Comparison of ENCODE assay signal across 8 cellular contexts in the genomic region with DNA sequence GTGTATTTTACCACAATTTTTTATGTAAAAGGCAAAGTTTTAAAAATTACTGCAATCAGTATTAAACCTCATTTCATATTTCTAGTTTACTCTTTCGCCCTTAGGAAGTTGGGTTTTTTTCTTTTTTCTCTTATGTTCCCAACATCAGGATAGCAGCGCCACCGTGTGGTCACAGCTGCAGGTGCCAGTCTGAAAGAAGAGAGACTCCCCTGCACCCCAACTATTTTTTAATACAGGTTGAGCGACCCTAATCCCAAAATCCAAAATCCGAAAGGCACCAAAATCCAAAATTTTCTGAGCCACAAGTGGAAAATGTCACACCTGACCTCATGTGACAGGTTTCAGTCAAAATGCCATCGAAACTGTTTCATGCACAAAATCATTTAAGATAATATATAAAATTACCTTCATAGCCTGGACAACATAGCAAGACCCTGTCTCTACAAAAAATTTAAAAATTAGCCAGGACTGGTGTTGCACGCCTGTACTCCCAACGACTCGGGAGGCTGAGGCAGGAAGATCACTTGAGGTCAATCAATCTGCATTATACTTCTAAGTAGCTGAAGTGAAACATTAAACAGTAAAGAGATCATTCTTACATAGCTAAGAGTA. TPM values are rescaled to one million over a fixed set of nuclear protein-coding genes. Genes with fewer than 3 reads are reported as not detected.
A peak's percentile ranks its signal among the peaks of the same experiment; 100 is the strongest.
DNase-seq lines count a peak whose midpoint lies in the region; ATAC-seq, FAIRE-seq and TF ChIP-seq lines count a peak whose summit lies in the region.

No MANE protein-coding gene starts in this region.

- H2BK120ac ChIP-seq in trophoblast cell (ENCODE audit: insufficient read depth, low read length, poor library complexity), result no peak overlapping the region

- peaks cover 2% of the 10 kb centered on the region for H3K79me2 ChIP-seq in trophoblast cell (ENCODE audit: control insufficient read depth, insufficient read depth, low read length, poor library complexity)

- no peak overlapping the region for H3K23ac ChIP-seq in trophoblast cell (ENCODE audit: low read length)

- H3K27ac Mint-ChIP-seq in type B pancreatic cell, result peak overlapping the region; percentile 84

- H3K36me3 Mint-ChIP-seq in type B pancreatic cell, result no peaks in the 10 kb centered on the region

- H3K27me3 ChIP-seq in trophoblast cell (ENCODE audit: insufficient read depth, low read length), result no peaks in the 10 kb centered on the region

- DNase-seq in COLO668 (lab: John Stamatoyannopoulos, UW; ENCODE audit: unreplicated experiment) (peak; percentile 51), SHP77 (lab: John Stamatoyannopoulos, UW) (peak; percentile 59 to 62), frontal cortex (ENCODE audit: low spot score in 2 of 2) (peak in 1 of 2 donors; percentile 64), trophoblast cell (peak; percentile 43 to 73), type B pancreatic cell (ENCODE audit: extremely low spot score, unreplicated experiment) (no peak)
- DNase-seq in Jurkat, Clone E6-1 (ENCODE audit: low read depth, low spot score), result peak; percentile 59
- DNase-seq in activated effector memory CD4-positive, alpha-beta T cell treated with anti-CD3 and anti-CD28 coated beads, Interleukin-2, amount 50 U/mL, for 16 hours, result peak; percentile 92

- no peak overlapping the region for H3K4me3 ChIP-seq in Jurkat, Clone E6-1 (ENCODE audit: low read length)
- H3K4me3 ChIP-seq in trophoblast cell (ENCODE audit: low read depth, low read length), result no peak overlapping the region

- H3K9me3 ChIP-seq in trophoblast cell (ENCODE audit: insufficient read depth, low read depth, low read length), result no peaks in the 10 kb centered on the region

- H3K9ac ChIP-seq in trophoblast cell (ENCODE audit: low read length), result no peak overlapping the region

- H3K4ac ChIP-seq in trophoblast cell (ENCODE audit: low read depth, low read length), result no peak overlapping the region

- H3K14ac ChIP-seq in trophoblast cell (ENCODE audit: low read length), result no peak overlapping the region

- no peak overlapping the region for H2BK12ac ChIP-seq in trophoblast cell (ENCODE audit: low read length)

- H4K8ac ChIP-seq in trophoblast cell (ENCODE audit: low read depth, low read length), result no peak overlapping the region

- H3K4me1 Mint-ChIP-seq in type B pancreatic cell (ENCODE audit: unreplicated experiment), result peaks cover 21% of the 10 kb centered on the region

- H3K9me3 Mint-ChIP-seq in type B pancreatic cell, result no peaks in the 10 kb centered on the region

- no peak for ATAC-seq in HG02588 (IDR thresholded peaks at IDR 0.05; ENCODE audit: unreplicated experiment)

- peaks cover 7% of the 10 kb centered on the region for H3K27me3 Mint-ChIP-seq in type B pancreatic cell

- H2BK5ac ChIP-seq in trophoblast cell (ENCODE audit: low read depth, low read length, poor library complexity), result no peak overlapping the region

- H3K18ac ChIP-seq in trophoblast cell (ENCODE audit: low read length), result no peak overlapping the region

- no peak overlapping the region for H2AK5ac ChIP-seq in trophoblast cell (ENCODE audit: low read length)

- H3K36me3 ChIP-seq in trophoblast cell (ENCODE audit: control insufficient read depth in 1 of 2, insufficient read depth in 2 of 2, low read length in 2 of 2), result no peaks in the 10 kb centered on the region

- peak; percentile 51 for FAIRE-seq in frontal cortex (lab: Jason Lieb, UNC)

- peaks cover 10 to 22% of the 10 kb centered on the region in 2 experiments for H3K4me1 ChIP-seq in trophoblast cell (ENCODE audit: control insufficient read depth in 1 of 2, insufficient read depth in 2 of 2, low read length in 2 of 2)

- no peak overlapping the region for H4K91ac ChIP-seq in trophoblast cell (ENCODE audit: low read depth, low read length)

- no peak overlapping the region for H4K12ac ChIP-seq in trophoblast cell (ENCODE audit: low read depth, low read length)

- WGBS in trophoblast cell (ENCODE audit: extremely low coverage, insufficient coverage, insufficient read length), result no CpG with 5 or more reads among the region's 9 CpGs

- H2AFZ ChIP-seq in trophoblast cell (ENCODE audit: insufficient read depth, low read length, poor library complexity), result no peak overlapping the region

- H3K79me1 ChIP-seq in trophoblast cell (ENCODE audit: low read length), result peaks cover 13% of the 10 kb centered on the region

- no peak overlapping the region for H3K4me2 ChIP-seq in trophoblast cell (ENCODE audit: low read length)

- no peak overlapping the region for H3K27ac ChIP-seq in trophoblast cell (ENCODE audit: low read depth, low read length)

- H3K4me3 Mint-ChIP-seq in type B pancreatic cell, result peak overlapping the region; percentile 62

- TF ChIP-seq CTCF in type B pancreatic cell (conservative IDR thresholded peaks at IDR 0.05), result peak; percentile 99

RNA-seq across cellular contexts. Expression of a gene that starts 21.8 kb away (rescaled TPM):
- polyA plus RNA-seq in Jurkat, Clone E6-1 (2012; ENCODE audit: insufficient read depth, insufficient read length), result not detected
- total RNA-seq in frontal cortex (not detected), type B pancreatic cell (ENCODE audit: low replicate concordance) (0.82 and 1.3 TPM in 2 replicates)
- 0.14 and 0.25 TPM in 2 replicates for polyA plus RNA-seq in trophoblast cell (2013)

RNA-seq across cellular contexts. Expression of a gene that starts 42.8 kb away (rescaled TPM):
- 9.3 TPM for polyA plus RNA-seq in Jurkat, Clone E6-1 (2012; ENCODE audit: insufficient read depth, insufficient read length)
- 18.8 TPM for total RNA-seq in frontal cortex
- polyA plus RNA-seq in trophoblast cell (2013), result 5.7 and 5.9 TPM in 2 replicates
- 7.5 and 9.7 TPM in 2 replicates for total RNA-seq in type B pancreatic cell (ENCODE audit: low replicate concordance)

RNA-seq across cellular contexts. Expression of a gene that starts 56.3 kb away (rescaled TPM):
- polyA plus RNA-seq in Jurkat, Clone E6-1 (2012; ENCODE audit: insufficient read depth, insufficient read length), result not detected
- not detected for total RNA-seq in frontal cortex
- not detected in 2 replicates for polyA plus RNA-seq in trophoblast cell (2013)
- total RNA-seq in type B pancreatic cell (ENCODE audit: low replicate concordance), result not detected in 2 replicates
